ENCODE assay signal across 19 cellular contexts in genomic region chr22:17581056-17581455, GRCh38. TPM values are rescaled to one million over a fixed set of nuclear protein-coding genes. Genes with fewer than 3 reads are reported as not detected.
DNase-seq lines count a peak whose midpoint lies in the region; ATAC-seq and TF ChIP-seq lines count a peak whose summit lies in the region.
"Had no signal": no experiment of that assay in that cellular context is flagged by ENCODE, and none has a peak within 500 bp of the region (broad histone marks: within the 10 kb centered on the region; RNA-seq: fewer than 3 reads in every experiment).

No MANE protein-coding gene starts in this region.

- H3K9me3 Mint-ChIP-seq in natural killer cell treated with Interleukin-12 subunit alpha and Interleukin-12 subunit beta and Interleukin-15 and Interleukin-18, amount 100 ng/mL, for 72 hours = no peaks in the 10 kb centered on the region
- H3K9me3 Mint-ChIP-seq in natural killer cell (no peaks in the 10 kb centered on the region), neural progenitor cell (no peaks in the 10 kb centered on the region)
- H3K9me3 Mint-ChIP-seq: CD4-positive, alpha-beta T cell had no signal

- no peak for DNase-seq in natural killer cell treated with Interleukin-12 subunit alpha and Interleukin-12 subunit beta and Interleukin-15 and Interleukin-18, amount 100 ng/mL, for 72 hours (ENCODE audit: low spot score)
- DNase-seq in natural killer cell (no peak), dorsolateral prefrontal cortex (peak in 1 of 10 donors; percentile 38), neural progenitor cell (ENCODE audit: low spot score) (no peak), activated gamma-delta T cell (lab: John Stamatoyannopoulos, UW) (no peak), substantia nigra (lab: John Stamatoyannopoulos, UW) (no peak), NCI-H82 treated with DMSO at 0.1 percent for 48 hours (lab: John Stamatoyannopoulos, UW; ENCODE audit: unreplicated experiment) (no peak)
- DNase-seq in stimulated activated CD4-positive, alpha-beta T cell treated with anti-CD3 and anti-CD28 coated beads, Interleukin-2, amount 100 ng/mL, for 48 hours = no peak
- DNase-seq: BE2C; CD4-positive, alpha-beta T cell; EL; GM23248; NCI-H1417; NCI-H187 treated with DMSO at 0.1 percent for 48 hours; NCI-H226; NCI-H524 had no signal

- H3K27ac Mint-ChIP-seq in natural killer cell treated with Interleukin-12 subunit alpha and Interleukin-12 subunit beta and Interleukin-15 and Interleukin-18, amount 100 ng/mL, for 72 hours = no peak overlapping the region
- H3K27ac Mint-ChIP-seq in natural killer cell (no peak overlapping the region), neural progenitor cell (no peak overlapping the region)
- H3K27ac Mint-ChIP-seq: CD4-positive, alpha-beta T cell had no signal

- no peaks in the 10 kb centered on the region for H4K20me1 ChIP-seq in neural progenitor cell (ENCODE audit: low read depth)

- H3K9me3 ChIP-seq in neural progenitor cell (ENCODE audit: low read depth) = no peaks in the 10 kb centered on the region
- H3K9me3 ChIP-seq: BE2C, Caco-2 had no signal

- ATAC-seq in natural killer cell treated with Interleukin-12 subunit alpha and Interleukin-12 subunit beta and Interleukin-15 and Interleukin-18, amount 100 ng/mL, for 72 hours = peak; percentile 10 to 38
- ATAC-seq in natural killer cell = no peak
- ATAC-seq: GM12878 had no signal

- H3K4me3 Mint-ChIP-seq in natural killer cell treated with Interleukin-12 subunit alpha and Interleukin-12 subunit beta and Interleukin-15 and Interleukin-18, amount 100 ng/mL, for 72 hours = no peak overlapping the region
- H3K4me3 Mint-ChIP-seq in natural killer cell (no peak overlapping the region), neural progenitor cell (no peak overlapping the region)
- H3K4me3 Mint-ChIP-seq: CD4-positive, alpha-beta T cell had no signal

- H3K27ac ChIP-seq in dorsolateral prefrontal cortex = peak overlapping the region in 50 of 59 donors; percentile 12 to 91 (median 75)
- H3K27ac ChIP-seq in neural progenitor cell = no peak overlapping the region
- no peak overlapping the region for H3K27ac ChIP-seq in substantia nigra (ENCODE audit: low read depth, low read length, poor library complexity, severe bottlenecking)
- H3K27ac ChIP-seq: GM23248 had no signal

- no peaks in the 10 kb centered on the region for H3F3A ChIP-seq in neural progenitor cell (ENCODE audit: low read depth)

- no peaks in the 10 kb centered on the region for H3K36me3 Mint-ChIP-seq in natural killer cell treated with Interleukin-12 subunit alpha and Interleukin-12 subunit beta and Interleukin-15 and Interleukin-18, amount 100 ng/mL, for 72 hours
- no peaks in the 10 kb centered on the region for H3K36me3 Mint-ChIP-seq in natural killer cell
- peaks cover 3% of the 10 kb centered on the region for H3K36me3 Mint-ChIP-seq in neural progenitor cell

- no peaks in the 10 kb centered on the region for H3K27me3 Mint-ChIP-seq in natural killer cell treated with Interleukin-12 subunit alpha and Interleukin-12 subunit beta and Interleukin-15 and Interleukin-18, amount 100 ng/mL, for 72 hours
- H3K27me3 Mint-ChIP-seq in natural killer cell (ENCODE audit: low read depth in 2 of 2) = peaks cover 0 to 3% of the 10 kb centered on the region in 2 donors
- H3K27me3 Mint-ChIP-seq in neural progenitor cell (ENCODE audit: insufficient read depth, low read depth) = peaks cover 4% of the 10 kb centered on the region
- H3K27me3 Mint-ChIP-seq: CD4-positive, alpha-beta T cell had no signal

- intact Hi-C loops in natural killer cell (cut with micrococcal nuclease) (no loop called here), dorsolateral prefrontal cortex (cut with DNase I) (loop anchor here in 1 of 2 donors (5.0 kb wide), 1 partner anchor 41 kb away; no protein-coding TSS in a partner anchor)

- no peaks in the 10 kb centered on the region for H3K36me3 ChIP-seq in neural progenitor cell
- H3K36me3 ChIP-seq: BE2C had no signal

- TF ChIP-seq CTCF in natural killer cell (IDR thresholded peaks at IDR 0.05) (no peak), dorsolateral prefrontal cortex (IDR thresholded peaks at IDR 0.05 in 54 of 56, conservative IDR thresholded peaks at IDR 0.05 in 2 of 56; ENCODE audit: low read depth in 1 of 56, partially characterized antibody in 56 of 56) (no peak), neural progenitor cell (IDR thresholded peaks at IDR 0.05) (no peak)

- H2AFZ ChIP-seq in neural progenitor cell (replicated peaks) = peak overlapping the region; percentile 76
- H2AFZ ChIP-seq: GM23248 had no signal

- no peak overlapping the region for H3K4me2 ChIP-seq in neural progenitor cell

- no peaks in the 10 kb centered on the region for H3K79me2 ChIP-seq in neural progenitor cell (ENCODE audit: low read depth)

- H3K4me1 Mint-ChIP-seq in natural killer cell treated with Interleukin-12 subunit alpha and Interleukin-12 subunit beta and Interleukin-15 and Interleukin-18, amount 100 ng/mL, for 72 hours (ENCODE audit: low read depth in 2 of 2) = no peaks in the 10 kb centered on the region
- no peaks in the 10 kb centered on the region for H3K4me1 Mint-ChIP-seq in natural killer cell
- H3K4me1 Mint-ChIP-seq in neural progenitor cell = peaks cover 32% of the 10 kb centered on the region

- H3K4me3 ChIP-seq in dorsolateral prefrontal cortex (no peak overlapping the region), neural progenitor cell (no peak overlapping the region)
- H3K4me3 ChIP-seq: GM12878, GM23248 had no signal

- no peaks in the 10 kb centered on the region for H3K4me1 ChIP-seq in neural progenitor cell
- H3K4me1 ChIP-seq: BE2C, Caco-2 had no signal

- H3K27me3 ChIP-seq in dorsolateral prefrontal cortex (no peaks in the 10 kb centered on the region), neural progenitor cell (no peaks in the 10 kb centered on the region)
- H3K27me3 ChIP-seq: BE2C had no signal

- no peak overlapping the region for H3K9ac ChIP-seq in neural progenitor cell
- H3K9ac ChIP-seq: GM23248 had no signal

RNA-seq across cellular contexts. Expression of gene SLC25A18, which starts 17.8 kb away (rescaled TPM):
- total RNA-seq in natural killer cell treated with Interleukin-12 subunit alpha and Interleukin-12 subunit beta and Interleukin-15 and Interleukin-18, amount 100 ng/mL, for 72 hours = not detected
- total RNA-seq in natural killer cell (not detected), dorsolateral prefrontal cortex (100 to 1,000 TPM in 45 of 120 experiments, 10 to 100 TPM in 75; 42.3 to 286 (median 91.0) TPM), neural progenitor cell (ENCODE audit: low replicate concordance) (0.37 and 0.88 TPM in 2 replicates)
- total RNA-seq: Caco-2; CD4-positive, alpha-beta T cell; GM12878; GM23248; SK-MEL-5 had no signal

RNA-seq across cellular contexts. Expression of gene ATP6V1E1, which starts 47.5 kb away (rescaled TPM):
- 100 to 1,000 TPM; 122 to 163 TPM for total RNA-seq in natural killer cell treated with Interleukin-12 subunit alpha and Interleukin-12 subunit beta and Interleukin-15 and Interleukin-18, amount 100 ng/mL, for 72 hours
- total RNA-seq in natural killer cell = 10 to 100 TPM; 75.8 to 79.8 (median 76.4) TPM
- 100 to 1,000 TPM; 113 to 439 (median 333) TPM for total RNA-seq in dorsolateral prefrontal cortex
- total RNA-seq in neural progenitor cell (ENCODE audit: low replicate concordance) = 79.0 and 87.1 TPM in 2 replicates

RNA-seq across cellular contexts. Expression of gene BCL2L13, which starts 57.5 kb away (rescaled TPM):
- total RNA-seq in natural killer cell treated with Interleukin-12 subunit alpha and Interleukin-12 subunit beta and Interleukin-15 and Interleukin-18, amount 100 ng/mL, for 72 hours = 10 to 100 TPM; 37.4 to 38.2 TPM
- total RNA-seq in natural killer cell = 10 to 100 TPM; 19.1 to 28.7 (median 23.3) TPM
- total RNA-seq in dorsolateral prefrontal cortex = 100 to 1,000 TPM in 50 of 120 experiments, 10 to 100 TPM in 70; 64.1 to 146 (median 96.5) TPM
- 41.2 and 47.7 TPM in 2 replicates for total RNA-seq in neural progenitor cell (ENCODE audit: low replicate concordance)

Comparison
In these comparisons a context has a peak if more than half of its experiments do, and no peak if none do; other contexts are left out.
1. ATAC-seq: peak in natural killer cell treated with Interleukin-12 subunit alpha and Interleukin-12 subunit beta and Interleukin-15 and Interleukin-18, amount 100 ng/mL, for 72 hours (2 of 2); none in natural killer cell (0 of 3).
2. H3K27ac ChIP-seq: peak in dorsolateral prefrontal cortex (50 of 59); none in neural progenitor cell (single experiment) and substantia nigra (single experiment).
3. RNA of gene SLC25A18, which starts 17.8 kb away (total RNA-seq): 42.3 to 286 TPM in dorsolateral prefrontal cortex; 0.37 to 0.88 TPM in neural progenitor cell, not detected in natural killer cell treated with Interleukin-12 subunit alpha and Interleukin-12 subunit beta and Interleukin-15 and Interleukin-18, amount 100 ng/mL, for 72 hours and not detected in natural killer cell; every median in the first group is over 10 times any median in the second.